ENCODE assay signal across 9 cellular contexts in genomic region chr11:108958446-108959123, GRCh38.
DNase-seq lines count a peak whose midpoint lies in the region; ATAC-seq and TF ChIP-seq lines count a peak whose summit lies in the region.
"Had no signal": no experiment of that assay in that cellular context is flagged by ENCODE, and none has a peak within 500 bp of the region (broad histone marks: within the 10 kb centered on the region; RNA-seq: fewer than 3 reads in every experiment).

No MANE protein-coding gene starts in this region.

- no peaks in the 10 kb centered on the region for H3K79me2 ChIP-seq in neural cell (replicated peaks; ENCODE audit: insufficient read depth, low read length)

- H3K9me2 ChIP-seq in neural cell (ENCODE audit: insufficient read depth, low read length): no peaks in the 10 kb centered on the region

- peak; percentile 20 for TF ChIP-seq EP300 in neural cell (conservative IDR thresholded peaks at IDR 0.05; ENCODE audit: poor library complexity, severe bottlenecking)

- no peaks in the 10 kb centered on the region for H3K36me3 ChIP-seq in neural cell (ENCODE audit: insufficient read depth, low read length)

- peaks cover 3% of the 10 kb centered on the region for H3K9me3 Mint-ChIP-seq in activated T-helper 17 cell treated with anti-CD3 and anti-CD28 coated beads, Interleukin-2, amount 50 U/mL, for 72 hours

- H3K27me3 ChIP-seq in neural cell (ENCODE audit: insufficient read depth, low read depth, low read length): no peaks in the 10 kb centered on the region

- H3K27ac Mint-ChIP-seq in activated T-helper 17 cell treated with anti-CD3 and anti-CD28 coated beads, Interleukin-2, amount 50 U/mL, for 72 hours: no peak overlapping the region

- H3K9ac ChIP-seq in neural cell (ENCODE audit: low read length): no peak overlapping the region

- H3K4me3 ChIP-seq in neural cell (ENCODE audit: low read length): no peak overlapping the region

- no peaks in the 10 kb centered on the region for H4K20me1 ChIP-seq in neural cell (ENCODE audit: insufficient read depth)

- TF ChIP-seq CTCF in neural cell (IDR thresholded peaks at IDR 0.05; ENCODE audit: poor library complexity, severe bottlenecking): peak; percentile 54

- H3K4me2 ChIP-seq in neural cell (ENCODE audit: low read length): no peak overlapping the region

- H3K9me3 ChIP-seq in neural cell (ENCODE audit: low read length): no peaks in the 10 kb centered on the region

- ATAC-seq in GM19023 (IDR thresholded peaks at IDR 0.05; ENCODE audit: unreplicated experiment): peak; percentile 60
- ATAC-seq in HG03060 (IDR thresholded peaks at IDR 0.05; ENCODE audit: low read depth, unreplicated experiment): peak; percentile 49
- ATAC-seq in activated T-helper 17 cell treated with anti-CD3 and anti-CD28 coated beads, Interleukin-2, amount 50 U/mL, for 72 hours (replicated peaks): peak; percentile 60
- no peak for ATAC-seq in HG02938 (IDR thresholded peaks at IDR 0.05; ENCODE audit: unreplicated experiment)

- no peaks in the 10 kb centered on the region for H3K4me1 Mint-ChIP-seq in activated T-helper 17 cell treated with anti-CD3 and anti-CD28 coated beads, Interleukin-2, amount 50 U/mL, for 72 hours

- peak; percentile 35 for TF ChIP-seq RAD21 in neural cell (conservative IDR thresholded peaks at IDR 0.05)

- H3K27me3 Mint-ChIP-seq in activated T-helper 17 cell treated with anti-CD3 and anti-CD28 coated beads, Interleukin-2, amount 50 U/mL, for 72 hours: no peaks in the 10 kb centered on the region

- no peak overlapping the region for H3K4me3 Mint-ChIP-seq in activated T-helper 17 cell treated with anti-CD3 and anti-CD28 coated beads, Interleukin-2, amount 50 U/mL, for 72 hours

- no peaks in the 10 kb centered on the region for H3K36me3 Mint-ChIP-seq in activated T-helper 17 cell treated with anti-CD3 and anti-CD28 coated beads, Interleukin-2, amount 50 U/mL, for 72 hours (ENCODE audit: low read depth)

- no peak for DNase-seq in GF-D8 (lab: John Stamatoyannopoulos, UW)
- no peak for DNase-seq in activated CD4-positive, alpha-beta T cell treated with anti-CD3 and anti-CD28 coated beads for 4 hours
- DNase-seq: activated CD8-positive, alpha-beta memory T cell treated with anti-CD3 and anti-CD28 coated beads, Interleukin-2, amount 50 U/mL, for 48 hours; NCI-H1930 had no signal

- H3K27ac ChIP-seq in neural cell (ENCODE audit: low read length): peak overlapping the region; percentile 16

- no peaks in the 10 kb centered on the region for H3F3A ChIP-seq in neural cell (ENCODE audit: insufficient read depth, low read length, poor library complexity, severe bottlenecking)

- no peak overlapping the region for H2AFZ ChIP-seq in neural cell (ENCODE audit: low read depth, low read length)

TF ChIP-seq in neural cell, 6 proteins besides CTCF, POLR2A, EP300 and RAD21:
- TF ChIP-seq TAF1 (IDR thresholded peaks at IDR 0.05; ENCODE audit: low read depth): no peak
- TF ChIP-seq MXI1 (conservative IDR thresholded peaks at IDR 0.05; ENCODE audit: poor library complexity, severe bottlenecking): no peak
- no peak for TF ChIP-seq POLR2AphosphoS5 (IDR thresholded peaks at IDR 0.05)
- TF ChIP-seq REST (IDR thresholded peaks at IDR 0.05; ENCODE audit: borderline replicate concordance): no peak
- TF ChIP-seq EZH2 (IDR thresholded peaks at IDR 0.05; ENCODE audit: borderline replicate concordance, insufficient read depth, low read length, poor library complexity, severe bottlenecking): no peak
- peak; percentile 15 for TF ChIP-seq SMC3 (conservative IDR thresholded peaks at IDR 0.05; ENCODE audit: poor library complexity)
